Comparison of ENCODE assay signal across 8 cellular contexts in genomic region chr3:20186600-20187004, GRCh38. TPM values are rescaled to one million over a fixed set of nuclear protein-coding genes. Genes with fewer than 3 reads are reported as not detected.
DNase-seq lines count a peak whose midpoint lies in the region; ATAC-seq and TF ChIP-seq lines count a peak whose summit lies in the region.

No MANE protein-coding gene starts in this region.

- TF ChIP-seq CTCF in GM12864 (IDR thresholded peaks at IDR 0.05; ENCODE audit: low read depth, low read length, missing control alignments), result peak; percentile 7
- TF ChIP-seq CTCF in SU-DHL-6 (IDR thresholded peaks at IDR 0.05; ENCODE audit: insufficient read depth, low read length, poor library complexity, severe bottlenecking), result no peak
- no peak for TF ChIP-seq CTCF in upper lobe of left lung (IDR thresholded peaks at IDR 0.05)
- no peak for TF ChIP-seq CTCF in progenitor cell of endocrine pancreas (IDR thresholded peaks at IDR 0.05; ENCODE audit: unreplicated experiment)

- H3K27me3 Mint-ChIP-seq in progenitor cell of endocrine pancreas, result no peaks in the 10 kb centered on the region

- no peaks in the 10 kb centered on the region for H3K9me2 ChIP-seq in SU-DHL-6 (replicated peaks; ENCODE audit: insufficient read depth, low read length)

- DNase-seq in GM12864 (ENCODE audit: low read depth), result no peak
- DNase-seq in upper lobe of left lung, result no peak
- no peak for DNase-seq in progenitor cell of endocrine pancreas (ENCODE audit: low spot score, unreplicated experiment)
- DNase-seq in effector CD4-positive, alpha-beta T cell, result no peak
- no peak for DNase-seq in central memory CD4-positive, alpha-beta T cell

- peak overlapping the region; percentile 95 for H3K4me2 ChIP-seq in SU-DHL-6 (ENCODE audit: low read depth, low read length, poor library complexity, severe bottlenecking)

- ATAC-seq in HG02623 (IDR thresholded peaks at IDR 0.05; ENCODE audit: unreplicated experiment) (peak; percentile 1), upper lobe of left lung (ENCODE audit: low FRiP score in 2 of 2) (peak in 1 of 2 donors; percentile 44)

- H3K27ac ChIP-seq in SU-DHL-6 (ENCODE audit: low read depth, low read length) (peak overlapping the region; percentile 82), upper lobe of left lung (peak overlapping the region; percentile 90 to 94 (median 92))

- peak overlapping the region; percentile 46 for H2AFZ ChIP-seq in SU-DHL-6 (ENCODE audit: low read depth, low read length, severe bottlenecking)

- no peak for TF ChIP-seq EP300 in upper lobe of left lung (IDR thresholded peaks at IDR 0.05)

- H3K27me3 ChIP-seq in SU-DHL-6 (ENCODE audit: low read length), result no peaks in the 10 kb centered on the region
- H3K27me3 ChIP-seq in upper lobe of left lung, result no peaks in the 10 kb centered on the region

- no peak for TF ChIP-seq POLR2A in upper lobe of left lung (IDR thresholded peaks at IDR 0.05)

- H3K4me3 ChIP-seq in GM12864 (ENCODE audit: low read depth, low read length) (peak overlapping the region; percentile 62), SU-DHL-6 (ENCODE audit: insufficient read depth, low read length, poor library complexity, severe bottlenecking) (peak overlapping the region; percentile 69), iPS-18c (ENCODE audit: insufficient read depth, low read depth, low read length) (peak overlapping the region; percentile 93), upper lobe of left lung (peak overlapping the region; percentile 23 to 85 (median 80))

- H3F3A ChIP-seq in SU-DHL-6 (ENCODE audit: insufficient read depth), result peaks cover 16% of the 10 kb centered on the region; the same call in 1 of the 2 replicates

- peak overlapping the region; percentile 91 for H3K9ac ChIP-seq in SU-DHL-6 (ENCODE audit: low read length)

- no peaks in the 10 kb centered on the region for H3K9me3 ChIP-seq in SU-DHL-6 (ENCODE audit: insufficient read depth, low read length)
- H3K9me3 ChIP-seq in iPS-18c (ENCODE audit: control insufficient read depth, insufficient read depth, low read length), result no peaks in the 10 kb centered on the region
- no peaks in the 10 kb centered on the region for H3K9me3 ChIP-seq in upper lobe of left lung

- peaks cover 18% of the 10 kb centered on the region for H3K36me3 ChIP-seq in SU-DHL-6 (ENCODE audit: low read length)
- H3K36me3 ChIP-seq in upper lobe of left lung, result no peaks in the 10 kb centered on the region

- WGBS in upper lobe of left lung, 2 donors, result 1 to 3% methylated on average over 9 of the region's 9 CpGs

- peaks cover 30% of the 10 kb centered on the region for H3K79me2 ChIP-seq in SU-DHL-6 (ENCODE audit: insufficient read depth, low read length)

- H4K20me1 ChIP-seq in SU-DHL-6 (ENCODE audit: low read depth, low read length), result no peaks in the 10 kb centered on the region

- peaks cover 11 to 21% (median 15%) of the 10 kb centered on the region in 4 donors for H3K4me1 ChIP-seq in upper lobe of left lung

- H3K27ac Mint-ChIP-seq in progenitor cell of endocrine pancreas, result no peak overlapping the region

- no peaks in the 10 kb centered on the region for H3K4me1 Mint-ChIP-seq in progenitor cell of endocrine pancreas (ENCODE audit: low read depth)

- no peak overlapping the region for H3K4me3 Mint-ChIP-seq in progenitor cell of endocrine pancreas (ENCODE audit: low read depth)

- no peaks in the 10 kb centered on the region for H3K9me3 Mint-ChIP-seq in progenitor cell of endocrine pancreas (ENCODE audit: low read depth)

- H3K36me3 Mint-ChIP-seq in progenitor cell of endocrine pancreas (ENCODE audit: insufficient read depth), result no peaks in the 10 kb centered on the region

RNA-seq across cellular contexts. Expression of gene SGO1, which starts 0.6 kb away (rescaled TPM):
- under 1 TPM in 4 of 6 donors, not detected in 2; 0.49 to 0.91 (median 0.59) TPM for total RNA-seq in upper lobe of left lung
- total RNA-seq in progenitor cell of endocrine pancreas, result 14.8 and 15.1 TPM in 2 replicates
